In the genomic region with DNA sequence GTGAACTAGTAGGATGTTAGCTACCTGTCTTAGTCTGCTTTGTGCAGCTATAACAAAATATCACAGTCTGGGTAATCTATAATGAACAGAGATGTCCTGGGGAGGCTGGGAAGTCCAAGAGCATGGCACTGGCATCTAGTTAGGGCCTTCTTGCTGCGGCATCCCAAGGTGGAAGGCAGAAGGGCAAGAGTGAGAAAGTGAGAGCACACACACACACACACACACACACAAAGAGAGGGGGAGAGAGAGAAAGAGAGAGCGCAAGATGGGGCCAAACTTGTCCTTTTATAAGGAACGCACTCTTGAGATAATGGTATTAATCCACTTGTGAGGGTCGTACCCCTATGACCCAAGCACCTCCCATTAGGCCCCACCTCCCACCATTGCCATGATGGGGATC, we compare ENCODE assay signal across 8 cellular contexts.
DNase-seq lines count a peak whose midpoint lies in the region; ATAC-seq, FAIRE-seq and TF ChIP-seq lines count a peak whose summit lies in the region.
"Not testable (repeated sequence)": the region's sequence is repeated elsewhere in the genome, so short reads cannot be mapped to it uniquely, and the experiment has no call there.

No MANE protein-coding gene starts in this region.

- not testable (repeated sequence) for H3K9me2 ChIP-seq in hepatocyte (replicated peaks; ENCODE audit: insufficient read depth)

- WGBS in A549 (ENCODE audit: missing lambda C conversion rate): 69% methylated on average over 4 of the region's 4 CpGs
- 100% methylated on average over 2 of the region's 4 CpGs for WGBS in GM12878 (ENCODE audit: insufficient coverage, insufficient replicate concordance, low lambda C conversion rate, missing lambda C conversion rate)
- WGBS in hepatocyte (ENCODE audit: low lambda C conversion rate, missing lambda C conversion rate): 93% methylated on average over 3 of the region's 4 CpGs

- intact Hi-C loops in activated CD4-positive, alpha-beta T cell treated with anti-CD3 and anti-CD28 coated beads, Interleukin-2, amount 10 ng/mL, durations not matched to agents 24 days and 14 days (cut with micrococcal nuclease); GM12878 (cut with micrococcal nuclease; ENCODE audit: unreplicated experiment); MCF 10A (cut with micrococcal nuclease): not testable (repeated sequence)

- TF ChIP-seq POLR2A in A549 (IDR thresholded peaks at IDR 0.05; ENCODE audit: low read length); GM12878 (IDR thresholded peaks at IDR 0.05; ENCODE audit: low read depth, low read length): not testable (repeated sequence)

- not testable (repeated sequence) for H3K27me3 Mint-ChIP-seq in activated CD4-positive, alpha-beta T cell treated with anti-CD3 and anti-CD28 coated beads, Interleukin-2, amount 10 ng/mL, durations not matched to agents 24 days and 14 days; MCF 10A (ENCODE audit: insufficient read depth, unreplicated experiment); progenitor cell of endocrine pancreas; type B pancreatic cell

- H3K4me1 Mint-ChIP-seq in activated CD4-positive, alpha-beta T cell treated with anti-CD3 and anti-CD28 coated beads, Interleukin-2, amount 10 ng/mL, durations not matched to agents 24 days and 14 days; MCF 10A (ENCODE audit: insufficient read depth, unreplicated experiment); progenitor cell of endocrine pancreas (ENCODE audit: low read depth); type B pancreatic cell (ENCODE audit: unreplicated experiment): not testable (repeated sequence)

- H3K27ac ChIP-seq in A549 (peak overlapping the region; percentile 90 to 91), hepatocyte (peak overlapping the region; percentile 93)
- H3K27ac ChIP-seq in HEK293 (ENCODE audit: extremely low read depth, low read depth, low read length); GM12878 (ENCODE audit: control insufficient read depth, insufficient read depth): not testable (repeated sequence)

- FAIRE-seq in A549 (lab: Jason Lieb, UNC); GM12878 (lab: Jason Lieb, UNC): not testable (repeated sequence)

- not testable (repeated sequence) for H3K4me1 ChIP-seq in A549; HEK293 (ENCODE audit: control insufficient read depth, insufficient read depth, low read length); GM12878 (ENCODE audit: control insufficient read depth, insufficient read depth, low read length); hepatocyte (ENCODE audit: insufficient read depth)

- BruUV-seq in GM12878 (replicated peaks; lab: Mats Ljungman, UMichigan); MCF 10A (replicated peaks; lab: Mats Ljungman, UMichigan): not testable (repeated sequence)

- ATAC-seq in A549: not testable (repeated sequence)
- ATAC-seq in GM12878: peak; percentile 9

- H3K4me3 Mint-ChIP-seq in activated CD4-positive, alpha-beta T cell treated with anti-CD3 and anti-CD28 coated beads, Interleukin-2, amount 10 ng/mL, durations not matched to agents 24 days and 14 days; MCF 10A (ENCODE audit: unreplicated experiment); progenitor cell of endocrine pancreas (ENCODE audit: low read depth); type B pancreatic cell: not testable (repeated sequence)

- TF ChIP-seq RAD21 in A549 (conservative IDR thresholded peaks at IDR 0.05 in 1 of 2, IDR thresholded peaks at IDR 0.05 in 1 of 2); GM12878 (IDR thresholded peaks at IDR 0.05; ENCODE audit: insufficient read depth, low read depth, low read length): not testable (repeated sequence)

- not testable (repeated sequence) for H3K27ac Mint-ChIP-seq in activated CD4-positive, alpha-beta T cell treated with anti-CD3 and anti-CD28 coated beads, Interleukin-2, amount 10 ng/mL, durations not matched to agents 24 days and 14 days
- peak overlapping the region; percentile 74 for H3K27ac Mint-ChIP-seq in MCF 10A (ENCODE audit: low read depth, unreplicated experiment)
- H3K27ac Mint-ChIP-seq in progenitor cell of endocrine pancreas: peak overlapping the region; percentile 92
- peak overlapping the region; percentile 74 for H3K27ac Mint-ChIP-seq in type B pancreatic cell

- POLR2A ChIA-PET in A549 (lab: Yijun Ruan, JAX); HEK293 (lab: Yijun Ruan, JAX); GM12878 (lab: Charles Lee); MCF 10A (lab: Yijun Ruan, JAX): not testable (repeated sequence)

- SMC1A ChIA-PET in GM12878 (lab: Charles Lee; ENCODE audit: uncharacterized antibody, unreplicated experiment): not testable (repeated sequence)

- in situ Hi-C loops in GM12878 (cut with MboI): not testable (repeated sequence)

- not testable (repeated sequence) for H4K20me1 ChIP-seq in GM12878 (ENCODE audit: control insufficient read depth, insufficient read depth); hepatocyte (ENCODE audit: insufficient read depth, poor library complexity, severe bottlenecking)

- RAD21 ChIA-PET in GM12878 (lab: Charles Lee; ENCODE audit: unreplicated experiment): not testable (repeated sequence)

- peak overlapping the region; percentile 46; the same call in 2 of the 3 replicates for H3K4me2 ChIP-seq in A549
- not testable (repeated sequence) for H3K4me2 ChIP-seq in GM12878 (ENCODE audit: control insufficient read depth, insufficient read depth); hepatocyte

- not testable (repeated sequence) for H3K9ac ChIP-seq in GM12878 (ENCODE audit: control insufficient read depth, insufficient read depth, low read length)

- TF ChIP-seq CTCF in A549 (IDR thresholded peaks at IDR 0.05); HEK293 (tag by site-specific recombination; IDR thresholded peaks at IDR 0.05); GM12878 (IDR thresholded peaks at IDR 0.05 in 2 of 3, conservative IDR thresholded peaks at IDR 0.05 in 1 of 3; ENCODE audit: control insufficient read depth in 2 of 3, extremely low read depth in 1 of 3, insufficient read depth in 1 of 3, low read depth in 3 of 3, low read length in 3 of 3); MCF 10A (IDR thresholded peaks at IDR 0.05; ENCODE audit: unreplicated experiment); hepatocyte (IDR thresholded peaks at IDR 0.05; ENCODE audit: poor library complexity); progenitor cell of endocrine pancreas (IDR thresholded peaks at IDR 0.05; ENCODE audit: unreplicated experiment); type B pancreatic cell (conservative IDR thresholded peaks at IDR 0.05): not testable (repeated sequence)

- not testable (repeated sequence) for H3K27me3 ChIP-seq in GM12878 (replicated peaks in 1 of 2; ENCODE audit: control insufficient read depth in 2 of 2, insufficient read depth in 2 of 2, low read length in 1 of 2); hepatocyte

- not testable (repeated sequence) for H2AFZ ChIP-seq in GM12878 (ENCODE audit: control insufficient read depth, low read depth, low read length); hepatocyte

- H3K79me2 ChIP-seq in GM12878 (ENCODE audit: control insufficient read depth, insufficient read depth, low read length); hepatocyte: not testable (repeated sequence)

- H3K4me3 ChIP-seq in A549; HEK293 (ENCODE audit: low read depth, low read length); GM12878; hepatocyte: not testable (repeated sequence)

- not testable (repeated sequence) for H3K36me3 ChIP-seq in HEK293 (ENCODE audit: control insufficient read depth in 2 of 2, insufficient read depth in 1 of 2, low read length in 2 of 2); GM12878 (ENCODE audit: control insufficient read depth in 2 of 2, insufficient read depth in 2 of 2, low read length in 1 of 2); hepatocyte (replicated peaks; ENCODE audit: insufficient read depth, low read depth)

- not testable (repeated sequence) for TF ChIP-seq EP300 in A549 (IDR thresholded peaks at IDR 0.05); GM12878 (IDR thresholded peaks at IDR 0.05; ENCODE audit: borderline replicate concordance in 1 of 2, control insufficient read depth in 1 of 2, low read depth in 2 of 2, low read length in 2 of 2)

- CTCF ChIA-PET in A549 (lab: Yijun Ruan, JAX); HEK293 (lab: Yijun Ruan, JAX); GM12878 (lab: Yijun Ruan, JAX); MCF 10A (lab: Yijun Ruan, JAX): not testable (repeated sequence)

- not testable (repeated sequence) for H3K9me3 ChIP-seq in A549; HEK293 (ENCODE audit: control insufficient read depth, insufficient read depth, low read depth, low read length); GM12878 (replicated peaks; ENCODE audit: control insufficient read depth, insufficient read depth, low read length); hepatocyte (ENCODE audit: low read depth)

- not testable (repeated sequence) for H3K36me3 Mint-ChIP-seq in activated CD4-positive, alpha-beta T cell treated with anti-CD3 and anti-CD28 coated beads, Interleukin-2, amount 10 ng/mL, durations not matched to agents 24 days and 14 days (ENCODE audit: low read depth); MCF 10A (ENCODE audit: insufficient read depth, unreplicated experiment); progenitor cell of endocrine pancreas (ENCODE audit: insufficient read depth); type B pancreatic cell

- H3K9me3 Mint-ChIP-seq in activated CD4-positive, alpha-beta T cell treated with anti-CD3 and anti-CD28 coated beads, Interleukin-2, amount 10 ng/mL, durations not matched to agents 24 days and 14 days; MCF 10A (ENCODE audit: unreplicated experiment); progenitor cell of endocrine pancreas (ENCODE audit: low read depth); type B pancreatic cell: not testable (repeated sequence)

- DNase-seq in A549 (ENCODE audit: low read depth in 1 of 2, low spot score in 1 of 2); GM12878 (ENCODE audit: low read depth, low spot score); MCF 10A (ENCODE audit: unreplicated experiment); hepatocyte (ENCODE audit: low spot score); progenitor cell of endocrine pancreas (ENCODE audit: low spot score, unreplicated experiment); type B pancreatic cell (ENCODE audit: extremely low spot score, unreplicated experiment): not testable (repeated sequence)
- DNase-seq in activated CD4-positive, alpha-beta T cell treated with anti-CD3 and anti-CD28 coated beads, Interleukin-2, amount 10 ng/mL, durations not matched to agents 24 days and 14 days: peak; percentile 20
